26 cellular contexts compared by ENCODE assay signal in the genomic region with DNA sequence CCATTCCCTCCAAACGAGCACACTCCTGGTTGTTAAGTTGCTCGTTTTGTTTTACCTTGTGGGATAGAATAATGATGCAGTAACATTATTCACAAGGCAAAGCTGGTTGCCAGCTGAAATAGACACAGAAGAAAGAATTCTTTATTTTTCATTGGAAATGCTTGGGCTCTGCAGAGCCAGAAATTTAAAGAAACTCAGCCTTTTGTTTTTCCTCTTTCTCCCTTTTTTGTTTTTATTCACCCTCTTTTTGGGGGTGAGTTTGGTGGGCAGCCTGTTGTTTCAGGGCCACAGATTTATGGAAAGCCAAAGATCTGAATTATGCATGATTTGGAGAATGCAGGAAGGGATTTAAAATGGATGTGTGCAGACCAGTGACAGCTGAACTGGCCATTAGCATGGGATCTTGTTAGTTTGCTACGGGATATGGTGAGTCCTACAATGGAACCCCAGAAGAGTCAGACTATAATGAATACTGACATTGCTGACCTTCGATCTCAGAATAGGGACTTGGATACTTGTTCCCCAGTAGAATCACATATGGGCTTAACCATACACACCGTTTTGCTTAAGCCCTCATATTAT.
"Had no signal": no experiment of that assay in that cellular context is flagged by ENCODE, and none has a peak within 500 bp of the region (broad histone marks: within the 10 kb centered on the region; RNA-seq: fewer than 3 reads in every experiment).

No MANE protein-coding gene starts in this region.

- H3K27me3 ChIP-seq: cardiac muscle cell, upper lobe of left lung had no signal

- ATAC-seq: activated CD8-positive, alpha-beta T cell treated with anti-CD3 and anti-CD28 coated beads, Interleukin-2, amount 10 ng/mL, durations not matched to agents 7 days and 5 days; activated naive CD8-positive, alpha-beta T cell treated with anti-CD3 and anti-CD28 coated beads, Interleukin-2, amount 50 U/mL, for 24 hours; mucosa of descending colon; sciatic nerve had no signal

- H3K27ac Mint-ChIP-seq: activated CD8-positive, alpha-beta T cell treated with anti-CD3 and anti-CD28 coated beads, Interleukin-2, amount 10 ng/mL, durations not matched to agents 7 days and 5 days; activated naive CD8-positive, alpha-beta T cell treated with anti-CD3 and anti-CD28 coated beads, Interleukin-2, amount 50 U/mL, for 24 hours; activated T-helper 1 cell treated with anti-CD3 and anti-CD28 coated beads, Interleukin-12 subunit alpha, Interleukin-12 subunit beta, Interleukin-2, Interleukin-4 antibody, amounts not matched to agents 30 ng/mL and 10 ng/mL and 1 ng/mL, durations not matched to agents 14 hours and 24 hours and 36 hours; dendritic cell treated with granulocyte-macrophage colony-stimulating factor and Interleukin-4, amounts not matched to agents 40 ng/mL and 50 ng/mL, for 4 days; naive B cell had no signal

- DNase-seq: activated CD4-positive, alpha-beta T cell treated with anti-CD3 and anti-CD28 coated beads, Interleukin-2, amount 50 U/mL, for 1 hour; activated CD4-positive, CD25-positive, alpha-beta regulatory T cell treated with anti-CD3 and anti-CD28 coated beads, Interleukin-2, amount 50 U/mL, for 72 hours; activated CD8-positive, alpha-beta T cell treated with anti-CD3 and anti-CD28 coated beads, Interleukin-2, amount 10 ng/mL, durations not matched to agents 7 days and 5 days; activated gamma-delta T cell; activated naive CD4-positive, alpha-beta T cell treated with anti-CD3 and anti-CD28 coated beads, Interleukin-2, amount 50 U/mL, for 16 hours; activated naive CD8-positive, alpha-beta T cell treated with anti-CD3 and anti-CD28 coated beads, Interleukin-2, amount 50 U/mL, for 24 hours; effector CD8-positive, alpha-beta T cell; foreskin melanocyte; hippocampal formation; mesenchymal stem cell; mucosa of descending colon; naive B cell; nucleus accumbens; stimulated activated CD4-positive, alpha-beta T cell treated with anti-CD3 and anti-CD28 coated beads, Interleukin-15, amount 100 ng/mL, for 24 hours; stimulated activated CD8-positive, alpha-beta memory T cell treated with anti-CD3 and anti-CD28 coated beads, Interleukin-4, amount 100 ng/mL, for 48 hours; stimulated activated naive CD4-positive, alpha-beta T cell; T-helper 1 cell; upper lobe of left lung; WERI-Rb-1 had no signal

- H3K4me1 Mint-ChIP-seq: activated naive CD8-positive, alpha-beta T cell treated with anti-CD3 and anti-CD28 coated beads, Interleukin-2, amount 50 U/mL, for 24 hours; naive B cell had no signal

- H3K36me3 ChIP-seq: cardiac muscle cell, upper lobe of left lung, WERI-Rb-1 had no signal

- H3K4me3 ChIP-seq: cardiac muscle cell, mucosa of descending colon, smooth muscle cell, upper lobe of left lung had no signal

- H3K27me3 Mint-ChIP-seq: activated naive CD8-positive, alpha-beta T cell treated with anti-CD3 and anti-CD28 coated beads, Interleukin-2, amount 50 U/mL, for 24 hours; dendritic cell treated with granulocyte-macrophage colony-stimulating factor and Interleukin-4, amounts not matched to agents 40 ng/mL and 50 ng/mL, for 4 days; naive B cell had no signal

- H3K27ac ChIP-seq: cardiac muscle cell, upper lobe of left lung, WERI-Rb-1 had no signal

- H3K4me1 ChIP-seq: upper lobe of left lung had no signal

- H3K4me2 ChIP-seq: smooth muscle cell had no signal

- H3K9me3 ChIP-seq: mucosa of descending colon, upper lobe of left lung had no signal

- FAIRE-seq: islet of Langerhans, TTC549 had no signal

- H3K9me3 Mint-ChIP-seq: activated naive CD8-positive, alpha-beta T cell treated with anti-CD3 and anti-CD28 coated beads, Interleukin-2, amount 50 U/mL, for 24 hours; activated T-helper 1 cell treated with anti-CD3 and anti-CD28 coated beads, Interleukin-12 subunit alpha, Interleukin-12 subunit beta, Interleukin-2, Interleukin-4 antibody, amounts not matched to agents 30 ng/mL and 10 ng/mL and 1 ng/mL, durations not matched to agents 14 hours and 24 hours and 36 hours; dendritic cell treated with granulocyte-macrophage colony-stimulating factor and Interleukin-4, amounts not matched to agents 40 ng/mL and 50 ng/mL, for 4 days; naive B cell had no signal

- H3K4me3 Mint-ChIP-seq: activated CD8-positive, alpha-beta T cell treated with anti-CD3 and anti-CD28 coated beads, Interleukin-2, amount 10 ng/mL, durations not matched to agents 7 days and 5 days; activated naive CD8-positive, alpha-beta T cell treated with anti-CD3 and anti-CD28 coated beads, Interleukin-2, amount 50 U/mL, for 24 hours; activated T-helper 1 cell treated with anti-CD3 and anti-CD28 coated beads, Interleukin-12 subunit alpha, Interleukin-12 subunit beta, Interleukin-2, Interleukin-4 antibody, amounts not matched to agents 30 ng/mL and 10 ng/mL and 1 ng/mL, durations not matched to agents 14 hours and 24 hours and 36 hours; dendritic cell treated with granulocyte-macrophage colony-stimulating factor and Interleukin-4, amounts not matched to agents 40 ng/mL and 50 ng/mL, for 4 days; naive B cell had no signal
